In the genomic region with DNA sequence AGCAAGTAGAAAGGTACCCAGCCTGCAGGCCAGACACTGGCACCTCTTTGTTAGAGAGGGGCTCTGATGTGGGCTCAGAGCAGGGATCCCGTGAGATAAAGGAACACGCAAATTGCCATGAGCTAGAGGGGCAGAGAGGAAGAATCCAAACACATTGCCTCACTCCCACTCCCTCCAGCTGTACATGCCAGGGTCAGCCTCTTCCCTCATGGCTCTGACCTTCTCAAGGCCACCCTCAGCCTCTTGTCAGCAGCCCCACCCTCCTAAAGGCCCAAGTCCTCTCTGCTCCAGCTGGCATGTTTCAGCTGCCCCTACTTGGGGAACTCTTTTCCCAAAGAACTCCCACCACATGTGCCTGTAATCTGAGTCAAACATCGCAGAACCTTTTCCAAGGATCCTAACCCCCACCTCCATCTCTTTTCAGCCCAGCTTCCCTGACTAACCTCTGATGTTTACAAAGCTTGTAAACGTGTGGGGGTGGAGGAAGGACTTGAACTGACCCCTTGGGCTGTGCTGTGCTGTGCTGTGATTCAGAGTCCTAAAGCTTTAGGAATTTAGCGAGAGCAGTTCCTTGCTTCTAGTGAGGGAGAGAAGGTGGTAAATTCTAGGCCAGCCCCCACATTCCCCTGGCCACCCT, we compare ENCODE assay signal across 1 cellular context.
TF ChIP-seq lines count a peak whose summit lies in the region.

No MANE protein-coding gene starts in this region.

TF ChIP-seq in HepG2, 621 proteins besides CTCF, POLR2A, EP300 and RAD21 (continued from another document and continues in another):
- TF ChIP-seq, protein P1, sequence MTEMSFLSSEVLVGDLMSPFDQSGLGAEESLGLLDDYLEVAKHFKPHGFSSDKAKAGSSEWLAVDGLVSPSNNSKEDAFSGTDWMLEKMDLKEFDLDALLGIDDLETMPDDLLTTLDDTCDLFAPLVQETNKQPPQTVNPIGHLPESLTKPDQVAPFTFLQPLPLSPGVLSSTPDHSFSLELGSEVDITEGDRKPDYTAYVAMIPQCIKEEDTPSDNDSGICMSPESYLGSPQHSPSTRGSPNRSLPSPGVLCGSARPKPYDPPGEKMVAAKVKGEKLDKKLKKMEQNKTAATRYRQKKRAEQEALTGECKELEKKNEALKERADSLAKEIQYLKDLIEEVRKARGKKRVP (CRISPR knock-in tag; IDR thresholded peaks at IDR 0.05) = 0 out of 4 replicates have a peak, but pooled peaks of 1 of the 2 experiments have one; percentile 33
- TF ChIP-seq ZNF652 (CRISPR knock-in tag; IDR thresholded peaks at IDR 0.05; ENCODE audit: borderline replicate concordance, low read depth) = no peak
- TF ChIP-seq, protein P2, sequence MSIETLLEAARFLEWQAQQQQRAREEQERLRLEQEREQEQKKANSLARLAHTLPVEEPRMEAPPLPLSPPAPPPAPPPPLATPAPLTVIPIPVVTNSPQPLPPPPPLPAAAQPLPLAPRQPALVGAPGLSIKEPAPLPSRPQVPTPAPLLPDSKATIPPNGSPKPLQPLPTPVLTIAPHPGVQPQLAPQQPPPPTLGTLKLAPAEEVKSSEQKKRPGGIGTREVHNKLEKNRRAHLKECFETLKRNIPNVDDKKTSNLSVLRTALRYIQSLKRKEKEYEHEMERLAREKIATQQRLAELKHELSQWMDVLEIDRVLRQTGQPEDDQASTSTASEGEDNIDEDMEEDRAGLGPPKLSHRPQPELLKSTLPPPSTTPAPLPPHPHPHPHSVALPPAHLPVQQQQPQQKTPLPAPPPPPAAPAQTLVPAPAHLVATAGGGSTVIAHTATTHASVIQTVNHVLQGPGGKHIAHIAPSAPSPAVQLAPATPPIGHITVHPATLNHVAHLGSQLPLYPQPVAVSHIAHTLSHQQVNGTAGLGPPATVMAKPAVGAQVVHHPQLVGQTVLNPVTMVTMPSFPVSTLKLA (IDR thresholded peaks at IDR 0.05) = no peak
- no peak for TF ChIP-seq ZNF251 (CRISPR knock-in tag; IDR thresholded peaks at IDR 0.05)
- TF ChIP-seq, protein P3, sequence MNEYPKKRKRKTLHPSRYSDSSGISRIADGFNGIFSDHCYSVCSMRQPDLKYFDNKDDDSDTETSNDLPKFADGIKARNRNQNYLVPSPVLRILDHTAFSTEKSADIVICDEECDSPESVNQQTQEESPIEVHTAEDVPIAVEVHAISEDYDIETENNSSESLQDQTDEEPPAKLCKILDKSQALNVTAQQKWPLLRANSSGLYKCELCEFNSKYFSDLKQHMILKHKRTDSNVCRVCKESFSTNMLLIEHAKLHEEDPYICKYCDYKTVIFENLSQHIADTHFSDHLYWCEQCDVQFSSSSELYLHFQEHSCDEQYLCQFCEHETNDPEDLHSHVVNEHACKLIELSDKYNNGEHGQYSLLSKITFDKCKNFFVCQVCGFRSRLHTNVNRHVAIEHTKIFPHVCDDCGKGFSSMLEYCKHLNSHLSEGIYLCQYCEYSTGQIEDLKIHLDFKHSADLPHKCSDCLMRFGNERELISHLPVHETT (CRISPR knock-in tag; conservative IDR thresholded peaks at IDR 0.05) = no peak
- TF ChIP-seq, protein P4, sequence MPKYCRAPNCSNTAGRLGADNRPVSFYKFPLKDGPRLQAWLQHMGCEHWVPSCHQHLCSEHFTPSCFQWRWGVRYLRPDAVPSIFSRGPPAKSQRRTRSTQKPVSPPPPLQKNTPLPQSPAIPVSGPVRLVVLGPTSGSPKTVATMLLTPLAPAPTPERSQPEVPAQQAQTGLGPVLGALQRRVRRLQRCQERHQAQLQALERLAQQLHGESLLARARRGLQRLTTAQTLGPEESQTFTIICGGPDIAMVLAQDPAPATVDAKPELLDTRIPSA (CRISPR knock-in tag; IDR thresholded peaks at IDR 0.05; ENCODE audit: borderline replicate concordance) = no peak
- TF ChIP-seq ZBTB21 (CRISPR knock-in tag; IDR thresholded peaks at IDR 0.05) = no peak
- TF ChIP-seq, protein P5, sequence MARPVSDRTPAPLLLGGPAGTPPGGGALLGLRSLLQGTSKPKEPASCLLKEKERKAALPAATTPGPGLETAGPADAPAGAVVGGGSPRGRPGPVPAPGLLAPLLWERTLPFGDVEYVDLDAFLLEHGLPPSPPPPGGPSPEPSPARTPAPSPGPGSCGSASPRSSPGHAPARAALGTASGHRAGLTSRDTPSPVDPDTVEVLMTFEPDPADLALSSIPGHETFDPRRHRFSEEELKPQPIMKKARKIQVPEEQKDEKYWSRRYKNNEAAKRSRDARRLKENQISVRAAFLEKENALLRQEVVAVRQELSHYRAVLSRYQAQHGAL (CRISPR knock-in tag; IDR thresholded peaks at IDR 0.05; ENCODE audit: not compliant biosample characterization) = no peak
- TF ChIP-seq, protein P6, sequence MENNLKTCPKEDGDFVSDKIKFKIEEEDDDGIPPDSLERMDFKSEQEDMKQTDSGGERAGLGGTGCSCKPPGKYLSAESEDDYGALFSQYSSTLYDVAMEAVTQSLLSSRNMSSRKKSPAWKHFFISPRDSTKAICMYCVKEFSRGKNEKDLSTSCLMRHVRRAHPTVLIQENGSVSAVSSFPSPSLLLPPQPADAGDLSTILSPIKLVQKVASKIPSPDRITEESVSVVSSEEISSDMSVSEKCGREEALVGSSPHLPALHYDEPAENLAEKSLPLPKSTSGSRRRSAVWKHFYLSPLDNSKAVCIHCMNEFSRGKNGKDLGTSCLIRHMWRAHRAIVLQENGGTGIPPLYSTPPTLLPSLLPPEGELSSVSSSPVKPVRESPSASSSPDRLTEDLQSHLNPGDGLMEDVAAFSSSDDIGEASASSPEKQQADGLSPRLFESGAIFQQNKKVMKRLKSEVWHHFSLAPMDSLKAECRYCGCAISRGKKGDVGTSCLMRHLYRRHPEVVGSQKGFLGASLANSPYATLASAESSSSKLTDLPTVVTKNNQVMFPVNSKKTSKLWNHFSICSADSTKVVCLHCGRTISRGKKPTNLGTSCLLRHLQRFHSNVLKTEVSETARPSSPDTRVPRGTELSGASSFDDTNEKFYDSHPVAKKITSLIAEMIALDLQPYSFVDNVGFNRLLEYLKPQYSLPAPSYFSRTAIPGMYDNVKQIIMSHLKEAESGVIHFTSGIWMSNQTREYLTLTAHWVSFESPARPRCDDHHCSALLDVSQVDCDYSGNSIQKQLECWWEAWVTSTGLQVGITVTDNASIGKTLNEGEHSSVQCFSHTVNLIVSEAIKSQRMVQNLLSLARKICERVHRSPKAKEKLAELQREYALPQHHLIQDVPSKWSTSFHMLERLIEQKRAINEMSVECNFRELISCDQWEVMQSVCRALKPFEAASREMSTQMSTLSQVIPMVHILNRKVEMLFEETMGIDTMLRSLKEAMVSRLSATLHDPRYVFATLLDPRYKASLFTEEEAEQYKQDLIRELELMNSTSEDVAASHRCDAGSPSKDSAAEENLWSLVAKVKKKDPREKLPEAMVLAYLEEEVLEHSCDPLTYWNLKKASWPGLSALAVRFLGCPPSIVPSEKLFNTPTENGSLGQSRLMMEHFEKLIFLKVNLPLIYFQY (CRISPR knock-in tag; IDR thresholded peaks at IDR 0.05; ENCODE audit: borderline replicate concordance) = no peak
- no peak for TF ChIP-seq RARG (CRISPR knock-in tag; IDR thresholded peaks at IDR 0.05; ENCODE audit: low read depth)
- no peak for TF ChIP-seq JUND (CRISPR knock-in tag; IDR thresholded peaks at IDR 0.05)
- no peak for TF ChIP-seq ZBTB7B (CRISPR knock-in tag; IDR thresholded peaks at IDR 0.05)
- no peak for TF ChIP-seq RFX3 (CRISPR knock-in tag; IDR thresholded peaks at IDR 0.05)
- TF ChIP-seq RFX1 (IDR thresholded peaks at IDR 0.05) = no peak
- no peak for TF ChIP-seq ZNF780A (CRISPR knock-in tag; IDR thresholded peaks at IDR 0.05)
- TF ChIP-seq, protein P7, sequence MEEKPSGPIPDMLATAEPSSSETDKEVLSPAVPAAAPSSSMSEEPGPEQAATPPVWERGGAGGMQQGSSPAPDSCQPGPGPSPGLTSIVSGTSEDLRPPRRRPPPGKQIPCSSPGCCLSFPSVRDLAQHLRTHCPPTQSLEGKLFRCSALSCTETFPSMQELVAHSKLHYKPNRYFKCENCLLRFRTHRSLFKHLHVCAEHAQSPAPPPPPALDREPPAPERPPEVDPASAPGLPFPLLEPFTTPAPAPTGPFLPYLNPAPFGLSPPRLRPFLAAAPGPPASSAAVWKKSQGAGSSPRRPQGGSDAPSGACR (CRISPR knock-in tag; IDR thresholded peaks at IDR 0.05) = no peak
- TF ChIP-seq, protein P8, sequence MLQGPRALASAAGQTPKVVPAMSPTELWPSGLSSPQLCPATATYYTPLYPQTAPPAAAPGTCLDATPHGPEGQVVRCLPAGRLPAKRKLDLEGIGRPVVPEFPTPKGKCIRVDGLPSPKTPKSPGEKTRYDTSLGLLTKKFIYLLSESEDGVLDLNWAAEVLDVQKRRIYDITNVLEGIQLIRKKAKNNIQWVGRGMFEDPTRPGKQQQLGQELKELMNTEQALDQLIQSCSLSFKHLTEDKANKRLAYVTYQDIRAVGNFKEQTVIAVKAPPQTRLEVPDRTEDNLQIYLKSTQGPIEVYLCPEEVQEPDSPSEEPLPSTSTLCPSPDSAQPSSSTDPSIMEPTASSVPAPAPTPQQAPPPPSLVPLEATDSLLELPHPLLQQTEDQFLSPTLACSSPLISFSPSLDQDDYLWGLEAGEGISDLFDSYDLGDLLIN (CRISPR knock-in tag; IDR thresholded peaks at IDR 0.05; ENCODE audit: borderline replicate concordance) = no peak
- TF ChIP-seq, protein P9, sequence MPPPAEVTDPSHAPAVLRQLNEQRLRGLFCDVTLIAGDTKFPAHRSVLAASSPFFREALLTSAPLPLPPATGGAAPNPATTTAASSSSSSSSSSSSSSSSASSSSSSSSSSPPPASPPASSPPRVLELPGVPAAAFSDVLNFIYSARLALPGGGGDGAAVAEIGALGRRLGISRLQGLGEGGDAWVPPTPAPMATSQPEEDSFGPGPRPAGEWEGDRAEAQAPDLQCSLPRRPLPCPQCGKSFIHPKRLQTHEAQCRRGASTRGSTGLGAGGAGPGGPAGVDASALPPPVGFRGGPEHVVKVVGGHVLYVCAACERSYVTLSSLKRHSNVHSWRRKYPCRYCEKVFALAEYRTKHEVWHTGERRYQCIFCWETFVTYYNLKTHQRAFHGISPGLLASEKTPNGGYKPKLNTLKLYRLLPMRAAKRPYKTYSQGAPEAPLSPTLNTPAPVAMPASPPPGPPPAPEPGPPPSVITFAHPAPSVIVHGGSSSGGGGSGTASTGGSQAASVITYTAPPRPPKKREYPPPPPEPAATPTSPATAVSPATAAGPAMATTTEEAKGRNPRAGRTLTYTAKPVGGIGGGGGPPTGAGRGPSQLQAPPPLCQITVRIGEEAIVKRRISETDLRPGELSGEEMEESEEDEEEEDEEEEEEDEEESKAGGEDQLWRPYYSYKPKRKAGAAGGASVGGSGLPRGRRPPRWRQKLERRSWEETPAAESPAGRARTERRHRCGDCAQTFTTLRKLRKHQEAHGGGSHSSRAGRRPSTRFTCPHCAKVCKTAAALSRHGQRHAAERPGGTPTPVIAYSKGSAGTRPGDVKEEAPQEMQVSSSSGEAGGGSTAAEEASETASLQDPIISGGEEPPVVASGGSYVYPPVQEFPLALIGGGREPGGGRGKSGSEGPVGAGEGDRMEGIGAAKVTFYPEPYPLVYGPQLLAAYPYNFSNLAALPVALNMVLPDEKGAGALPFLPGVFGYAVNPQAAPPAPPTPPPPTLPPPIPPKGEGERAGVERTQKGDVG (CRISPR knock-in tag; IDR thresholded peaks at IDR 0.05; ENCODE audit: borderline replicate concordance) = no peak
- no peak for TF ChIP-seq ZNF850 (CRISPR knock-in tag; conservative IDR thresholded peaks at IDR 0.05)
- TF ChIP-seq, protein P10, sequence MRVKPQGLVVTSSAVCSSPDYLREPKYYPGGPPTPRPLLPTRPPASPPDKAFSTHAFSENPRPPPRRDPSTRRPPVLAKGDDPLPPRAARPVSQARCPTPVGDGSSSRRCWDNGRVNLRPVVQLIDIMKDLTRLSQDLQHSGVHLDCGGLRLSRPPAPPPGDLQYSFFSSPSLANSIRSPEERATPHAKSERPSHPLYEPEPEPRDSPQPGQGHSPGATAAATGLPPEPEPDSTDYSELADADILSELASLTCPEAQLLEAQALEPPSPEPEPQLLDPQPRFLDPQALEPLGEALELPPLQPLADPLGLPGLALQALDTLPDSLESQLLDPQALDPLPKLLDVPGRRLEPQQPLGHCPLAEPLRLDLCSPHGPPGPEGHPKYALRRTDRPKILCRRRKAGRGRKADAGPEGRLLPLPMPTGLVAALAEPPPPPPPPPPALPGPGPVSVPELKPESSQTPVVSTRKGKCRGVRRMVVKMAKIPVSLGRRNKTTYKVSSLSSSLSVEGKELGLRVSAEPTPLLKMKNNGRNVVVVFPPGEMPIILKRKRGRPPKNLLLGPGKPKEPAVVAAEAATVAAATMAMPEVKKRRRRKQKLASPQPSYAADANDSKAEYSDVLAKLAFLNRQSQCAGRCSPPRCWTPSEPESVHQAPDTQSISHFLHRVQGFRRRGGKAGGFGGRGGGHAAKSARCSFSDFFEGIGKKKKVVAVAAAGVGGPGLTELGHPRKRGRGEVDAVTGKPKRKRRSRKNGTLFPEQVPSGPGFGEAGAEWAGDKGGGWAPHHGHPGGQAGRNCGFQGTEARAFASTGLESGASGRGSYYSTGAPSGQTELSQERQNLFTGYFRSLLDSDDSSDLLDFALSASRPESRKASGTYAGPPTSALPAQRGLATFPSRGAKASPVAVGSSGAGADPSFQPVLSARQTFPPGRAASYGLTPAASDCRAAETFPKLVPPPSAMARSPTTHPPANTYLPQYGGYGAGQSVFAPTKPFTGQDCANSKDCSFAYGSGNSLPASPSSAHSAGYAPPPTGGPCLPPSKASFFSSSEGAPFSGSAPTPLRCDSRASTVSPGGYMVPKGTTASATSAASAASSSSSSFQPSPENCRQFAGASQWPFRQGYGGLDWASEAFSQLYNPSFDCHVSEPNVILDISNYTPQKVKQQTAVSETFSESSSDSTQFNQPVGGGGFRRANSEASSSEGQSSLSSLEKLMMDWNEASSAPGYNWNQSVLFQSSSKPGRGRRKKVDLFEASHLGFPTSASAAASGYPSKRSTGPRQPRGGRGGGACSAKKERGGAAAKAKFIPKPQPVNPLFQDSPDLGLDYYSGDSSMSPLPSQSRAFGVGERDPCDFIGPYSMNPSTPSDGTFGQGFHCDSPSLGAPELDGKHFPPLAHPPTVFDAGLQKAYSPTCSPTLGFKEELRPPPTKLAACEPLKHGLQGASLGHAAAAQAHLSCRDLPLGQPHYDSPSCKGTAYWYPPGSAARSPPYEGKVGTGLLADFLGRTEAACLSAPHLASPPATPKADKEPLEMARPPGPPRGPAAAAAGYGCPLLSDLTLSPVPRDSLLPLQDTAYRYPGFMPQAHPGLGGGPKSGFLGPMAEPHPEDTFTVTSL (CRISPR knock-in tag; IDR thresholded peaks at IDR 0.05; ENCODE audit: borderline replicate concordance) = no peak
- TF ChIP-seq, protein P11, sequence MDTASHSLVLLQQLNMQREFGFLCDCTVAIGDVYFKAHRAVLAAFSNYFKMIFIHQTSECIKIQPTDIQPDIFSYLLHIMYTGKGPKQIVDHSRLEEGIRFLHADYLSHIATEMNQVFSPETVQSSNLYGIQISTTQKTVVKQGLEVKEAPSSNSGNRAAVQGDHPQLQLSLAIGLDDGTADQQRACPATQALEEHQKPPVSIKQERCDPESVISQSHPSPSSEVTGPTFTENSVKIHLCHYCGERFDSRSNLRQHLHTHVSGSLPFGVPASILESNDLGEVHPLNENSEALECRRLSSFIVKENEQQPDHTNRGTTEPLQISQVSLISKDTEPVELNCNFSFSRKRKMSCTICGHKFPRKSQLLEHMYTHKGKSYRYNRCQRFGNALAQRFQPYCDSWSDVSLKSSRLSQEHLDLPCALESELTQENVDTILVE (CRISPR knock-in tag; IDR thresholded peaks at IDR 0.05) = no peak
- no peak for TF ChIP-seq ZFYVE20 (CRISPR knock-in tag; IDR thresholded peaks at IDR 0.05; ENCODE audit: borderline replicate concordance, low read depth)
- TF ChIP-seq TRIM24 (CRISPR knock-in tag; IDR thresholded peaks at IDR 0.05) = no peak
- TF ChIP-seq FOXO1 (CRISPR knock-in tag; IDR thresholded peaks at IDR 0.05) = peak; percentile 57; the same call in 1 of the 2 replicates
- no peak for TF ChIP-seq NFYB (CRISPR knock-in tag; IDR thresholded peaks at IDR 0.05)
- no peak for TF ChIP-seq ZNF558 (CRISPR knock-in tag; IDR thresholded peaks at IDR 0.05; ENCODE audit: borderline replicate concordance)
- TF ChIP-seq POLR2AphosphoS2 (IDR thresholded peaks at IDR 0.05; ENCODE audit: low read depth, low read length) = no peak
- no peak for TF ChIP-seq ZNF326 (CRISPR knock-in tag; IDR thresholded peaks at IDR 0.05; ENCODE audit: borderline replicate concordance)
- no peak for TF ChIP-seq TBL1XR1 (IDR thresholded peaks at IDR 0.05; ENCODE audit: borderline replicate concordance, low read length, partially characterized antibody)
